8 cellular contexts compared by ENCODE assay signal in the genomic region with DNA sequence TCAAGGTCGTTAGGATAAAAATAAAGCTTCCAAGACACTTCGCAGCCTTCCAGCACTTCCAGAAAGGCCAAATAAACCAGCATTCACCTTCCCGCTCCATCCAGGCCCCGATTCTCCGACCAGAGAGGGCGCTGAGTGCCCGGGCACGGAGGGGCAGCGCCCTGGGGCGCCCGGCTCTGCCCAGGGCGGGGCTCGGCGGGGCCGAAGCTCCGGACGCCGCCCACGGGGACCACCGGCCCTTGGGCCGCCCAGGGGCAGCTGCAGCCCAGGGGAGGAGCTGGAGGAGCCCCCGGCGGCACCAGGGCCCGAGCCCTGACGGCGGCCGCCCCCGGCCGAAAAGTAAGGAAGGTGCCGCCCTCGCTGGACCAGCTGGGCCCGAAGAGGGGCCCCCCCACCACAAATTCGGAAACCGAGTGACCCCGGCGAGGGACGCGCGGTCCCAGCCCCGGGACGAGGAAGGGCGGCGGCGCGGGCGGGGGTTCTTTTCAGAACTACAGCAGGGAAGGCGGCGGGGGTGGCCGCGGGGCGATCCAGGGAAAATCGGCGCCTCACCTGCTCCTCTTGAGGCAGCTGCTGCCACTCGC. TPM values are rescaled to one million over a fixed set of nuclear protein-coding genes. Genes with fewer than 3 reads are reported as not detected.
DNase-seq lines count a peak whose midpoint lies in the region; ATAC-seq and TF ChIP-seq lines count a peak whose summit lies in the region.

No MANE protein-coding gene starts in this region.

- DNase-seq in activated T-cell treated with anti-CD3 and anti-CD28 coated beads for 1 hour (ENCODE audit: low read depth), result peak; percentile 24
- DNase-seq in activated T-cell treated with anti-CD3 and anti-CD28 coated beads for 4 hours, result no peak
- DNase-seq in NCI-H146 (lab: John Stamatoyannopoulos, UW), result peak; percentile 76
- DNase-seq in activated CD8-positive, alpha-beta memory T cell treated with anti-CD3 and anti-CD28 coated beads, Interleukin-2, amount 50 U/mL, for 4 hours, result peak; percentile 28
- no peak for DNase-seq in epithelial cell of prostate (ENCODE audit: low read depth, low spot score)
- peak; percentile 74 to 82 (median 79) for DNase-seq in mucosa of descending colon

- ATAC-seq in HG02623 (IDR thresholded peaks at IDR 0.05; ENCODE audit: unreplicated experiment) (peak; percentile 24), mucosa of descending colon (peak; percentile 79)

- no peaks in the 10 kb centered on the region for H3K9me3 ChIP-seq in mucosa of descending colon

- no peaks in the 10 kb centered on the region for H3K36me3 ChIP-seq in mucosa of descending colon (ENCODE audit: low read depth)

- intact Hi-C loops in mucosa of descending colon (cut with DNase I, micrococcal nuclease), result no loop called here

- H3K4me1 ChIP-seq in mucosa of descending colon (ENCODE audit: low read depth), result peaks cover 32% of the 10 kb centered on the region

- H3K27ac ChIP-seq in epithelial cell of prostate (peak overlapping the region; percentile 95), temporal lobe (ENCODE audit: low read depth, low read length) (peak overlapping the region; percentile 76)

- H3K4me3 ChIP-seq in mucosa of descending colon, result peak overlapping the region; percentile 84

- TF ChIP-seq CTCF in mucosa of descending colon (IDR thresholded peaks at IDR 0.05), result peak; percentile 40

RNA-seq across cellular contexts. Expression of gene ATL3, which starts 0.3 kb away (rescaled TPM):
- 10 to 100 TPM; 47.5 to 87.9 (median 61.5) TPM for total RNA-seq in mucosa of descending colon
- total RNA-seq in temporal lobe, result 15.0 TPM

RNA-seq across cellular contexts. Expression of gene RTN3, which starts 10.5 kb away (rescaled TPM):
- 100 to 1,000 TPM; 111 to 129 (median 115) TPM for total RNA-seq in mucosa of descending colon
- 250 TPM for total RNA-seq in temporal lobe

RNA-seq across cellular contexts. Expression of gene PLAAT3, which starts 56.6 kb away (rescaled TPM):
- 10 to 100 TPM; 15.1 to 58.5 (median 26.7) TPM for total RNA-seq in mucosa of descending colon
- 3.7 TPM for total RNA-seq in temporal lobe

Comparison
In these comparisons a context has a peak if more than half of its experiments do, and no peak if none do; other contexts are left out.
1. DNase-seq: peak in activated T-cell treated with anti-CD3 and anti-CD28 coated beads for 1 hour (single experiment), NCI-H146 (single experiment), activated CD8-positive, alpha-beta memory T cell treated with anti-CD3 and anti-CD28 coated beads, Interleukin-2, amount 50 U/mL, for 4 hours (single experiment) and mucosa of descending colon (3 of 3); none in activated T-cell treated with anti-CD3 and anti-CD28 coated beads for 4 hours (single experiment) and epithelial cell of prostate (single experiment).